ENCODE assay signal across 8 cellular contexts in genomic region chr2:27086722-27087446, GRCh38. TPM values are rescaled to one million over a fixed set of nuclear protein-coding genes. Genes with fewer than 3 reads are reported as not detected.
DNase-seq lines count a peak whose midpoint lies in the region; ATAC-seq, FAIRE-seq and TF ChIP-seq lines count a peak whose summit lies in the region.

KHK (plus strand) TSS chr2:27086772; CDS start chr2:27087260, 488 bp downstream.

- no peak within 1 kb of the TSS for H2BK120ac ChIP-seq in H1 (replicated peaks; ENCODE audit: low read depth, low read length)

- DNase-seq in AG04450 (ENCODE audit: low read depth, low spot score) (no peak), GM13976 (ENCODE audit: low spot score) (peak; percentile 57), SJCRH30 (peak; percentile 45 to 54), H1 (ENCODE audit: low read depth in 1 of 2, low spot score in 2 of 2) (peak in 1 of 2 experiments; percentile 86)
- DNase-seq in naive thymus-derived CD4-positive, alpha-beta T cell, result peak in 2 of 9 donors; percentile 18 to 44

- ATAC-seq in HG03378 (IDR thresholded peaks at IDR 0.05; ENCODE audit: unreplicated experiment) (peak; percentile 17), HG03442 (IDR thresholded peaks at IDR 0.05; ENCODE audit: unreplicated experiment) (no peak), HG03521 (IDR thresholded peaks at IDR 0.05; ENCODE audit: unreplicated experiment) (no peak)
- ATAC-seq in naive thymus-derived CD4-positive, alpha-beta T cell, result no peak

- peak within 1 kb of the TSS; percentile 87 for H3K18ac ChIP-seq in H1 (ENCODE audit: extremely low read depth, low read length)

- 2% methylated on average over 47 of the region's 49 CpGs; no CpG with 5 or more reads in 1 of the 2 experiments for WGBS in H1 (ENCODE audit: extremely low coverage in 1 of 2, insufficient coverage in 1 of 2, insufficient read length in 1 of 2, insufficient replicate concordance in 2 of 2, low coverage in 1 of 2, low lambda C conversion rate in 2 of 2, missing lambda C conversion rate in 1 of 2), 2 experiments

- no peak within 1 kb of the TSS for H3K27ac ChIP-seq in AG04450 (ENCODE audit: low read depth, low read length)
- H3K27ac ChIP-seq in SJCRH30, result no peak within 1 kb of the TSS
- H3K27ac ChIP-seq in H1 (ENCODE audit: low read depth, low read length), result no peak within 1 kb of the TSS
- H3K27ac ChIP-seq in naive thymus-derived CD4-positive, alpha-beta T cell (ENCODE audit: low read depth, low read length), result peak within 1 kb of the TSS; percentile 90

- no peaks in the 10 kb centered on the region for H3K79me2 ChIP-seq in H1 (ENCODE audit: control insufficient read depth in 1 of 2, insufficient read depth in 2 of 2, low read length in 2 of 2)

- no peak within 1 kb of the TSS for H3K4ac ChIP-seq in H1 (replicated peaks; ENCODE audit: insufficient read length, low read depth, low read length)

- peak within 1 kb of the TSS; percentile 70 to 90 for H3K4me2 ChIP-seq in H1 (ENCODE audit: insufficient read depth in 1 of 2, low read depth in 2 of 2, low read length in 2 of 2)

- no peak within 1 kb of the TSS for H3K14ac ChIP-seq in H1 (ENCODE audit: insufficient read length)

- CTCF ChIA-PET in AG04450 (lab: Charles Lee), result interaction anchor here (0.7 to 1.5 kb wide), 9 partner anchors 9 to 196 kb away, joined by 3 to 6 read pairs (median 5); no protein-coding TSS in a partner anchor
- CTCF ChIA-PET in H1 (lab: Charles Lee; ENCODE audit: partially characterized antibody), result interaction anchor here (0.5 to 16.5 kb wide), 21 partner anchors 10 to 206 kb away, joined by 3 to 160 read pairs (median 4); partner anchors contain the start of genes AGBL5, PREB and SLC5A6
- CTCF ChIA-PET in naive thymus-derived CD4-positive, alpha-beta T cell (lab: Charles Lee), result interaction anchor here (0.5 to 1.6 kb wide), 8 partner anchors 10 to 127 kb away, joined by 3 to 6 read pairs (median 4); partner anchors contain the start of gene AGBL5

- H3K4me3 Mint-ChIP-seq in naive thymus-derived CD4-positive, alpha-beta T cell, result peak within 1 kb of the TSS; percentile 75 to 91 (median 86)

- TF ChIP-seq RAD21 in H1 (IDR thresholded peaks at IDR 0.05 in 1 of 2, conservative IDR thresholded peaks at IDR 0.05 in 1 of 2; ENCODE audit: low read depth in 2 of 2, low read length in 2 of 2), result no peak

- peak within 1 kb of the TSS; percentile 85 for H4K8ac ChIP-seq in H1 (ENCODE audit: extremely low read depth, insufficient read depth, low read length)

- H3K36me3 ChIP-seq in SJCRH30, result no peaks in the 10 kb centered on the region
- no peaks in the 10 kb centered on the region for H3K36me3 ChIP-seq in H1 (ENCODE audit: control insufficient read depth in 2 of 4, insufficient read depth in 4 of 4, low read length in 3 of 4)
- no peaks in the 10 kb centered on the region for H3K36me3 ChIP-seq in naive thymus-derived CD4-positive, alpha-beta T cell (ENCODE audit: control insufficient read depth in 2 of 3, insufficient read depth in 3 of 3, low read length in 3 of 3)

- no peak for TF ChIP-seq CTCF in AG04450 (IDR thresholded peaks at IDR 0.05; ENCODE audit: low read depth, low read length)
- TF ChIP-seq CTCF in GM13976 (IDR thresholded peaks at IDR 0.05; ENCODE audit: borderline replicate concordance, control extremely low read depth, extremely low read depth, insufficient read depth, missing control alignments), result no peak
- no peak for TF ChIP-seq CTCF in H1 (IDR thresholded peaks at IDR 0.05; ENCODE audit: control extremely low read depth in 1 of 3, insufficient read depth in 1 of 3, low read depth in 1 of 3, low read length in 3 of 3)

- H4K91ac ChIP-seq in H1 (replicated peaks; ENCODE audit: insufficient read length, low read length), result peak within 1 kb of the TSS; percentile 29

- H3K27me3 Mint-ChIP-seq in naive thymus-derived CD4-positive, alpha-beta T cell, result no peaks in the 10 kb centered on the region

- no peaks in the 10 kb centered on the region for H3K79me1 ChIP-seq in H1 (ENCODE audit: low read depth, low read length)

- H2BK15ac ChIP-seq in H1 (ENCODE audit: low read length), result 0 out of 2 replicates have a peak within 1 kb of the TSS, but pooled peaks have one; percentile 61

- H2AK5ac ChIP-seq in H1 (ENCODE audit: low read depth, low read length), result no peak within 1 kb of the TSS

- no peak for TF ChIP-seq POLR2A in H1 (IDR thresholded peaks at IDR 0.05; ENCODE audit: control extremely low read depth in 1 of 2, low read depth in 2 of 2, low read length in 2 of 2)

- POLR2A ChIA-PET in AG04450 (lab: Yijun Ruan, JAX), result interaction anchor here (0.5 to 7.7 kb wide), 5 partner anchors 14 to 35 kb away, joined by 3 to 53 read pairs (median 3); partner anchors contain the start of gene AGBL5
- POLR2A ChIA-PET in H1 (lab: Charles Lee; ENCODE audit: partially characterized antibody), result interaction anchor here (0.7 to 5.9 kb wide), 12 partner anchors 9 to 132 kb away, joined by 3 to 29 read pairs (median 5); partner anchors contain the start of genes ATRAID, CAD, OST4 and SLC5A6
- POLR2A ChIA-PET in naive thymus-derived CD4-positive, alpha-beta T cell (lab: Charles Lee), result interaction anchor here (0.5 to 12.0 kb wide), 12 partner anchors 10 to 320 kb away, joined by 3 to 134 read pairs (median 3); partner anchors contain the start of genes AGBL5, CAD and OST4

- H3K23me2 ChIP-seq in H1 (ENCODE audit: low read depth, low read length), result peaks cover 10% of the 10 kb centered on the region; the same call in 1 of the 2 replicates

- H2BK5ac ChIP-seq in H1 (ENCODE audit: low read depth, low read length), result no peak within 1 kb of the TSS

- no peaks in the 10 kb centered on the region for H3K9me3 Mint-ChIP-seq in naive thymus-derived CD4-positive, alpha-beta T cell

- intact Hi-C loops in naive thymus-derived CD4-positive, alpha-beta T cell (cut with micrococcal nuclease), result loop anchor here (1.0 to 10.0 kb wide), 18 partner anchors 9 to 398 kb away; partner anchors contain the start of genes ATRAID (in 2 of the 2), CAD (in 2 of the 2), OST4 (in 2 of the 2) and PREB (in 2 of the 2)

- H3K56ac ChIP-seq in H1 (replicated peaks; ENCODE audit: insufficient read length, low read depth, low read length), result peak within 1 kb of the TSS; percentile 32

- H3K9me3 ChIP-seq in AG04450 (ENCODE audit: control insufficient read depth, insufficient read depth, low read length), result no peaks in the 10 kb centered on the region; the same call in 1 of the 2 replicates
- no peaks in the 10 kb centered on the region for H3K9me3 ChIP-seq in SJCRH30 (replicated peaks)
- no peaks in the 10 kb centered on the region for H3K9me3 ChIP-seq in H1 (ENCODE audit: insufficient read depth in 2 of 2, low read depth in 1 of 2, low read length in 1 of 2)
- no peaks in the 10 kb centered on the region for H3K9me3 ChIP-seq in naive thymus-derived CD4-positive, alpha-beta T cell (ENCODE audit: control insufficient read depth in 2 of 3, low read length in 3 of 3)

- H2BK12ac ChIP-seq in H1 (ENCODE audit: low read depth, low read length), result no peak within 1 kb of the TSS

- peaks cover 0 to 1% of the 10 kb centered on the region in 2 experiments for H4K20me1 ChIP-seq in H1 (replicated peaks in 1 of 2; ENCODE audit: control insufficient read depth in 1 of 2, insufficient read depth in 2 of 2, low read length in 2 of 2)

- peak within 1 kb of the TSS; percentile 52 for H3K4me3 ChIP-seq in AG04450 (ENCODE audit: low read depth, low read length)
- peak within 1 kb of the TSS; percentile 52 for H3K4me3 ChIP-seq in SJCRH30
- peak within 1 kb of the TSS; percentile 59 to 79 (median 72) for H3K4me3 ChIP-seq in H1 (ENCODE audit: extremely low read depth in 1 of 4, insufficient read depth in 2 of 4, low read depth in 3 of 4, low read length in 4 of 4)
- peak within 1 kb of the TSS; percentile 73 for H3K4me3 ChIP-seq in naive thymus-derived CD4-positive, alpha-beta T cell (ENCODE audit: low read length)

- in situ Hi-C loops in GM13976 (cut with MboI; ENCODE audit: low sequenced_read_pairs, unreplicated experiment), result no loop called here

- H3K4me1 ChIP-seq in SJCRH30, result peaks cover 28% of the 10 kb centered on the region
- H3K4me1 ChIP-seq in H1 (replicated peaks in 1 of 4; ENCODE audit: control insufficient read depth in 3 of 4, insufficient read depth in 4 of 4, low read length in 3 of 4), result peaks cover 4 to 19% (median 4%) of the 10 kb centered on the region in 4 experiments; a peak in 5 of 7 replicates
- H3K4me1 ChIP-seq in naive thymus-derived CD4-positive, alpha-beta T cell (ENCODE audit: control insufficient read depth in 2 of 2, insufficient read depth in 2 of 2, low read length in 2 of 2), result peaks cover 12 to 17% of the 10 kb centered on the region in 2 donors

- no peak within 1 kb of the TSS for H4K5ac ChIP-seq in H1 (ENCODE audit: insufficient read length, low read depth, low read length)

- peak within 1 kb of the TSS; percentile 30 to 91 (median 78) for H3K27ac Mint-ChIP-seq in naive thymus-derived CD4-positive, alpha-beta T cell

- no peak for FAIRE-seq in H1 (lab: Jason Lieb, UNC)

- H3K9ac ChIP-seq in H1 (replicated peaks in 1 of 4; ENCODE audit: extremely low read depth in 1 of 4, low read depth in 3 of 4, low read length in 3 of 4), result peak within 1 kb of the TSS; percentile 20 to 50 (median 34); a peak in 5 of 7 replicates

- no peak for TF ChIP-seq EP300 in H1 (IDR thresholded peaks at IDR 0.05; ENCODE audit: borderline replicate concordance in 1 of 2, low read depth in 2 of 2, low read length in 2 of 2)

- H3K27me3 ChIP-seq in AG04450 (ENCODE audit: control insufficient read depth, insufficient read depth, low read length), result no peaks in the 10 kb centered on the region
- H3K27me3 ChIP-seq in SJCRH30, result peaks cover 10% of the 10 kb centered on the region; the same call in 1 of the 2 replicates
- peaks cover 0 to 9% (median 4%) of the 10 kb centered on the region in 4 experiments; a peak in 2 of 7 replicates for H3K27me3 ChIP-seq in H1 (replicated peaks in 1 of 4; ENCODE audit: control insufficient read depth in 3 of 4, extremely low read depth in 1 of 4, insufficient read depth in 3 of 4, low read length in 3 of 4)
- no peaks in the 10 kb centered on the region for H3K27me3 ChIP-seq in naive thymus-derived CD4-positive, alpha-beta T cell (ENCODE audit: control insufficient read depth in 2 of 2, insufficient read depth in 2 of 2, low read length in 2 of 2)

- no peak within 1 kb of the TSS for H3K23ac ChIP-seq in H1 (ENCODE audit: insufficient read length)

- no peaks in the 10 kb centered on the region for H3K36me3 Mint-ChIP-seq in naive thymus-derived CD4-positive, alpha-beta T cell

- 0 out of 2 replicates have a peak within 1 kb of the TSS, but pooled peaks have one; percentile 72 for H2BK20ac ChIP-seq in H1 (ENCODE audit: low read length)

- H3K4me1 Mint-ChIP-seq in naive thymus-derived CD4-positive, alpha-beta T cell, result peaks cover 7 to 41% (median 22%) of the 10 kb centered on the region in 7 donors

- peak within 1 kb of the TSS; percentile 74; the same call in 1 of the 2 replicates for H2AFZ ChIP-seq in H1 (ENCODE audit: low read length)

RNA-seq across cellular contexts. Expression of gene KHK, which starts in this region (rescaled TPM):
- polyA plus RNA-seq in AG04450 (2011; rRNA removed), result 0.37 and 0.79 TPM in 2 replicates
- 0.70 and 1.1 TPM in 2 replicates for polyA minus RNA-seq in AG04450 (2011; rRNA and poly(A)+ RNA removed)
- total RNA-seq in SJCRH30 (2014; rRNA removed; shearing (Covaris generic)), result 0.30 and 0.63 TPM in 2 replicates
- 17.7 and 20.5 TPM in 2 replicates for total RNA-seq in H1 (2021; fragmentation: NEBNext Ultra II Directional; extraction: Animal tissue kit (Norgen Biotek cat#: 25700))
- 11.0 and 14.5 TPM in 2 replicates for polyA plus RNA-seq in H1 (2011; rRNA removed)
- 10.0 TPM for polyA plus RNA-seq in H1 (2011; cell fraction: cytosol; rRNA removed)
- polyA plus RNA-seq in H1 (2011; cell fraction: nucleus; rRNA removed), result 17.9 TPM
- polyA plus RNA-seq in H1 (2012, experiment 1 of 2), result 15.1 to 19.4 TPM (median 16.9 TPM) in 4 replicates
- 12.6 TPM for polyA plus RNA-seq in H1 (2012, experiment 2 of 2)
- polyA plus RNA-seq in H1 (2013, experiment 1 of 2), result 7.6 TPM
- 7.1 TPM for polyA plus RNA-seq in H1 (2013, experiment 2 of 2)
- 6.8 and 9.2 TPM in 2 replicates for polyA minus RNA-seq in H1 (2011; rRNA and poly(A)+ RNA removed)
- polyA minus RNA-seq in H1 (2011; cell fraction: cytosol; rRNA and poly(A)+ RNA removed), result 2.9 TPM
- polyA minus RNA-seq in H1 (2011; cell fraction: nucleus; rRNA and poly(A)+ RNA removed), result 3.9 TPM
- 10 to 100 TPM in 1 of 5 experiments, 1 to 10 TPM in 4; 5.8 to 13.8 (median 6.2) TPM for total RNA-seq in naive thymus-derived CD4-positive, alpha-beta T cell
- 1 to 10 TPM; 7.6 to 8.8 TPM for polyA plus RNA-seq in naive thymus-derived CD4-positive, alpha-beta T cell

Comparison
In these comparisons a context has a peak if more than half of its experiments do, and no peak if none do; other contexts are left out.
1. Peak in DNase-seq and H3K4me3 ChIP-seq in SJCRH30; RNA of the gene not detected or under 1 TPM.